Comparison of ENCODE assay signal across 1 cellular context in genomic region chr6:4067673-4068072, GRCh38.
TF ChIP-seq lines count a peak whose summit lies in the region.

No MANE protein-coding gene starts in this region.

TF ChIP-seq in endothelial cell of umbilical vein, 7 proteins besides CTCF, POLR2A, EP300 and RAD21:
- TF ChIP-seq POLR2AphosphoS5 (IDR thresholded peaks at IDR 0.05; ENCODE audit: insufficient read depth, low read depth, low read length) = no peak
- no peak for TF ChIP-seq GATA2 (IDR thresholded peaks at IDR 0.05; ENCODE audit: insufficient read depth, insufficient read length, low read depth, low read length)
- no peak for TF ChIP-seq FOS (IDR thresholded peaks at IDR 0.05; ENCODE audit: borderline replicate concordance, insufficient read depth, low read length)
- TF ChIP-seq MYC (IDR thresholded peaks at IDR 0.05; ENCODE audit: low read depth, low read length) = no peak
- no peak for TF ChIP-seq EZH2 (IDR thresholded peaks at IDR 0.05; ENCODE audit: borderline replicate concordance, low read depth, low read length, severe bottlenecking)
- TF ChIP-seq MAX (IDR thresholded peaks at IDR 0.05; ENCODE audit: insufficient read depth, insufficient read length) = no peak
- no peak for TF ChIP-seq JUN (IDR thresholded peaks at IDR 0.05; ENCODE audit: borderline replicate concordance, insufficient read depth, insufficient read length, low read depth)
